ENCODE assay signal across 14 cellular contexts in the genomic region with DNA sequence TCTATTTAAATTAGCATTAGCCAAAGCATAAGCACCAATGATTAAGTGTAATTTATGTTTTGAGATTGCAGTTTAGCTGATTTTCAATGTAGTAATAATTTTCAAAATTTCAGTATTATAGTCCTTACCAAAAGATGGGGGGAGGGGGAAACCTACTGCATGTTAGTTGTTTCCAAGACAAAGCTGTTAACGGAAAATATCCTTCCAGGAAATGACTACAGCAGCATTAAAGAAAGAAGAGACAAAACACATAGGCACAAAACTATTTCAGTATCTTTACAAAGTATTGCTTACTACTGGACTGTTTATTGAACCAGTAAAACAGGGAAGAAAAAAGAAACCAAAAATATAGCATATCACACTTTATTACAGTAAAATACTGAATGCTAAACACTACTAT.
"Had no signal": no experiment of that assay in that cellular context is flagged by ENCODE, and none has a peak within 500 bp of the region (broad histone marks: within the 10 kb centered on the region; RNA-seq: fewer than 3 reads in every experiment).

No MANE protein-coding gene starts in this region.

- H3K27ac ChIP-seq: SJCRH30 had no signal

- H3K4me3 Mint-ChIP-seq: activated T-cell treated with anti-CD3 and anti-CD28 coated beads, Interleukin-2, amount 50 U/mL, for 4 hours; immature natural killer cell; naive thymus-derived CD8-positive, alpha-beta T cell had no signal

- DNase-seq: activated naive CD4-positive, alpha-beta T cell; activated T-cell treated with anti-CD3 and anti-CD28 coated beads, Interleukin-2, amount 50 U/mL, for 4 hours; central memory CD4-positive, alpha-beta T cell; cortex of kidney; glutamatergic neuron; immature natural killer cell; left colon; mucosa of descending colon; naive thymus-derived CD8-positive, alpha-beta T cell; right cardiac atrium; SJCRH30; small intestine had no signal

- ATAC-seq: activated T-cell treated with anti-CD3 and anti-CD28 coated beads, Interleukin-2, amount 50 U/mL, for 4 hours; esophagus mucosa; left colon; mucosa of descending colon; naive thymus-derived CD8-positive, alpha-beta T cell; right cardiac atrium had no signal

- H3K27me3 ChIP-seq: SJCRH30 had no signal

- H3K4me1 ChIP-seq: SJCRH30 had no signal

- H3K9me3 Mint-ChIP-seq: activated T-cell treated with anti-CD3 and anti-CD28 coated beads, Interleukin-2, amount 50 U/mL, for 4 hours; immature natural killer cell; naive thymus-derived CD8-positive, alpha-beta T cell had no signal

- H3K9me3 ChIP-seq: mucosa of descending colon, SJCRH30 had no signal

- H3K27ac Mint-ChIP-seq: immature natural killer cell had no signal

- H3K27me3 Mint-ChIP-seq: naive thymus-derived CD8-positive, alpha-beta T cell had no signal

- H3K4me3 ChIP-seq: lung, mucosa of descending colon, SJCRH30 had no signal

- FAIRE-seq: small intestine had no signal
